In the genomic region with DNA sequence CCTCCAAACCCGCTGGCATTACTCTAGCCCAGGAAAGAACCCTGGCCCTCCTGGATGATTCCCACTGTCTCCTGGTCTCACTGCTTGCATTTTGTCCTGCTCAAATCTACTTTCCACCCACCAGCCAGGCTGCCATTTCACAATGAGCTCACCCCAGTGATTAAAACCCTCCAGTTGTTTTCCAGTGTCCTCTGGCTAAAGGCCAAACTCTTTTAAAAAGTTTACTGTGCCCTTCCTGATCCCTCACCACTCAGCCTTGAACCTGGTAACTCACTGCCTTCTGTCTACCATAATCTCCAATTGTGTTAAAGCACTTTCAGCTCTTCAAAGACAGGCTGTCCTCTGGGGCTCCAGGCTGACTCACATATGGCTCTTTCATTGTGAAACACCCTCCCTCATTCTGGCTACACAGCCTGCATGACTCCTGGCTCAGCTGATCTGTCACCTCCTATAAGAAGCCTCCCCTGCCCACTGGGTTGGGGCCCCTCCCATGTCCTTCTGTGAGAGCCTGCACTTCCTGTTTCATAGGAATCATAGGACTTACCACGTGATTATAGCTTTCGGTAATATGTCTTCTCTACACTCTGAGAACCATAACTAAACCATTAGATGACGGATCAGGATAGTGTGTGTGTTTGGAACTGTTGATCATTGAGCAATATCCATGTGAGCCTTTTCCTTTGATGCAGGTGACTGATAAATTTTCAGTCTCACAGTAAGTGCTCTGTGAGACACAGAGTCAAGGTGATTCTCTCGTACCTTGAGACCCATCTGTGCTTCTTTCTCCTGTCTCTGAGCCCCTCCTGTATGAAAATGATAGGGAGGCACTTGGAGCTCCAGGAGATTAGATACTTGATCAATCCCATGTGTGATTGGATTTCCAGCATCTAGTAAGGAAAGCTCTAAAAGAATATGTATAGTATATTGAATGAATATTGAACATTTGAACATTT, we compare ENCODE assay signal across 8 cellular contexts.
DNase-seq lines count a peak whose midpoint lies in the region; ATAC-seq and TF ChIP-seq lines count a peak whose summit lies in the region.

No MANE protein-coding gene starts in this region.

- H3K36me3 ChIP-seq in BE2C, result no peaks in the 10 kb centered on the region

- peaks cover 3% of the 10 kb centered on the region for H3K36me3 Mint-ChIP-seq in activated T-helper 2 cell treated with anti-CD3 and anti-CD28 coated beads, Interferon-gamma antibody, Interleukin-2, Interleukin-4, amounts not matched to agents 10 μg/mL and 5 μg/mL and 100 μg/mL, durations not matched to agents 14 hours and 24 hours and 36 hours (ENCODE audit: low read depth)

- no peaks in the 10 kb centered on the region for H3K27me3 ChIP-seq in BE2C

- H3K9me3 ChIP-seq in BE2C, result no peaks in the 10 kb centered on the region

- H3K4me1 Mint-ChIP-seq in activated T-helper 2 cell treated with anti-CD3 and anti-CD28 coated beads, Interferon-gamma antibody, Interleukin-2, Interleukin-4, amounts not matched to agents 10 μg/mL and 5 μg/mL and 100 μg/mL, durations not matched to agents 14 hours and 24 hours and 36 hours (ENCODE audit: low read depth), result no peaks in the 10 kb centered on the region

- peak; percentile 61 for ATAC-seq in GM21526 (IDR thresholded peaks at IDR 0.05; ENCODE audit: low FRiP score, unreplicated experiment)
- no peak for ATAC-seq in GM19397 (IDR thresholded peaks at IDR 0.05; ENCODE audit: unreplicated experiment)

- DNase-seq in BE2C (peak; percentile 52), NCI-H2171 (lab: John Stamatoyannopoulos, UW) (peak; percentile 63), hepatic stellate cell (ENCODE audit: low spot score) (peak; percentile 62), 8988T (no peak)
- peak; percentile 19 for DNase-seq in activated T-helper 2 cell treated with anti-CD3 and anti-CD28 coated beads, Interferon-gamma antibody, Interleukin-2, Interleukin-4, amounts not matched to agents 10 μg/mL and 5 μg/mL and 100 μg/mL, durations not matched to agents 14 hours and 24 hours and 36 hours (ENCODE audit: low spot score)
- DNase-seq in stimulated activated CD8-positive, alpha-beta memory T cell treated with anti-CD3 and anti-CD28 coated beads, Interleukin-7, amount 100 ng/mL, for 24 hours (ENCODE audit: low read depth), result peak; percentile 30

- H3K4me3 ChIP-seq in BE2C (ENCODE audit: low read depth, low read length), result no peak overlapping the region

- no peak for TF ChIP-seq CTCF in BE2C (IDR thresholded peaks at IDR 0.05; ENCODE audit: low read depth, low read length)

- H3K4me1 ChIP-seq in BE2C, result no peaks in the 10 kb centered on the region

- H3K27me3 Mint-ChIP-seq in activated T-helper 2 cell treated with anti-CD3 and anti-CD28 coated beads, Interferon-gamma antibody, Interleukin-2, Interleukin-4, amounts not matched to agents 10 μg/mL and 5 μg/mL and 100 μg/mL, durations not matched to agents 14 hours and 24 hours and 36 hours (ENCODE audit: low read depth), result no peaks in the 10 kb centered on the region

- no peak overlapping the region for H3K27ac Mint-ChIP-seq in activated T-helper 2 cell treated with anti-CD3 and anti-CD28 coated beads, Interferon-gamma antibody, Interleukin-2, Interleukin-4, amounts not matched to agents 10 μg/mL and 5 μg/mL and 100 μg/mL, durations not matched to agents 14 hours and 24 hours and 36 hours

- intact Hi-C loops in activated T-helper 2 cell treated with anti-CD3 and anti-CD28 coated beads, Interferon-gamma antibody, Interleukin-2, Interleukin-4, amounts not matched to agents 10 μg/mL and 5 μg/mL and 100 μg/mL, durations not matched to agents 14 hours and 24 hours and 36 hours (cut with micrococcal nuclease), result no loop called here

- no peak overlapping the region for H3K4me3 Mint-ChIP-seq in activated T-helper 2 cell treated with anti-CD3 and anti-CD28 coated beads, Interferon-gamma antibody, Interleukin-2, Interleukin-4, amounts not matched to agents 10 μg/mL and 5 μg/mL and 100 μg/mL, durations not matched to agents 14 hours and 24 hours and 36 hours (ENCODE audit: low read depth)

- H3K9me3 Mint-ChIP-seq in activated T-helper 2 cell treated with anti-CD3 and anti-CD28 coated beads, Interferon-gamma antibody, Interleukin-2, Interleukin-4, amounts not matched to agents 10 μg/mL and 5 μg/mL and 100 μg/mL, durations not matched to agents 14 hours and 24 hours and 36 hours, result peaks cover under 1% of the 10 kb centered on the region
